11 cellular contexts compared by ENCODE assay signal in the genomic region with DNA sequence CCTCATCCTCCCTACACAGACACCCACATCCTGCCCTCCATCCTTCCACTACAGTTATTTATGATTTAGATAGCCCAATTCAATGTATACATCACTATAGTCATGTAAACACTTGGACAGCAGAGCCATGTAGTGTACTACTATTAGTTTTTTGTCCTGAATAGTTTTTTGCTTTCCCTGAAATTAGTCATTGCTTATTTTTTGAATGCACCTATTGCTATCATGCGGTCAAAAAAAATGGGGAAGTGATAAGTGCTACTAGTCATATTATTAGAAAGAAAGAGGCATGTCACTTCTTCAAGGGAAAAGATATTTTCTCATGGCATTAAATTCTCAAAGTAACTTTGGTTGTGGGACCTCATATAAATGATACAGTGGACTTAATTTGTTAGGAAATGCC.
"Had no signal": no experiment of that assay in that cellular context is flagged by ENCODE, and none has a peak within 500 bp of the region (broad histone marks: within the 10 kb centered on the region; RNA-seq: fewer than 3 reads in every experiment).

No MANE protein-coding gene starts in this region.

- ATAC-seq: stimulated activated memory B cell treated with anti-CD40 and anti-IgM and Interleukin-4, amounts not matched to agents 10 μg/mL and 1 μg/mL and 100 μg/mL, for 72 hours; upper lobe of right lung had no signal

- H3K4me3 Mint-ChIP-seq: activated naive CD4-positive, alpha-beta T cell treated with anti-CD3 and anti-CD28 coated beads, Interleukin-2, amount 50 U/mL, for 24 hours; stimulated activated memory B cell treated with anti-CD40 and anti-IgM and Interleukin-4, amounts not matched to agents 10 μg/mL and 1 μg/mL and 100 μg/mL, for 72 hours had no signal

- H3K4me3 ChIP-seq: lung, spleen, upper lobe of right lung had no signal

- H3K27ac Mint-ChIP-seq: activated naive CD4-positive, alpha-beta T cell treated with anti-CD3 and anti-CD28 coated beads, Interleukin-2, amount 50 U/mL, for 24 hours; stimulated activated memory B cell treated with anti-CD40 and anti-IgM and Interleukin-4, amounts not matched to agents 10 μg/mL and 1 μg/mL and 100 μg/mL, for 72 hours had no signal

- DNase-seq: activated CD4-positive, alpha-beta T cell treated with anti-CD3 and anti-CD28 coated beads for 1 hour; activated gamma-delta T cell; effector CD4-positive, alpha-beta T cell; retina; spleen; stimulated activated CD4-positive, alpha-beta T cell treated with anti-CD3 and anti-CD28 coated beads, Interleukin-4, amount 100 ng/mL, for 4 hours; upper lobe of right lung; WERI-Rb-1 had no signal

- H3K4me1 Mint-ChIP-seq: activated naive CD4-positive, alpha-beta T cell treated with anti-CD3 and anti-CD28 coated beads, Interleukin-2, amount 50 U/mL, for 24 hours; stimulated activated memory B cell treated with anti-CD40 and anti-IgM and Interleukin-4, amounts not matched to agents 10 μg/mL and 1 μg/mL and 100 μg/mL, for 72 hours had no signal
